In the genomic region with DNA sequence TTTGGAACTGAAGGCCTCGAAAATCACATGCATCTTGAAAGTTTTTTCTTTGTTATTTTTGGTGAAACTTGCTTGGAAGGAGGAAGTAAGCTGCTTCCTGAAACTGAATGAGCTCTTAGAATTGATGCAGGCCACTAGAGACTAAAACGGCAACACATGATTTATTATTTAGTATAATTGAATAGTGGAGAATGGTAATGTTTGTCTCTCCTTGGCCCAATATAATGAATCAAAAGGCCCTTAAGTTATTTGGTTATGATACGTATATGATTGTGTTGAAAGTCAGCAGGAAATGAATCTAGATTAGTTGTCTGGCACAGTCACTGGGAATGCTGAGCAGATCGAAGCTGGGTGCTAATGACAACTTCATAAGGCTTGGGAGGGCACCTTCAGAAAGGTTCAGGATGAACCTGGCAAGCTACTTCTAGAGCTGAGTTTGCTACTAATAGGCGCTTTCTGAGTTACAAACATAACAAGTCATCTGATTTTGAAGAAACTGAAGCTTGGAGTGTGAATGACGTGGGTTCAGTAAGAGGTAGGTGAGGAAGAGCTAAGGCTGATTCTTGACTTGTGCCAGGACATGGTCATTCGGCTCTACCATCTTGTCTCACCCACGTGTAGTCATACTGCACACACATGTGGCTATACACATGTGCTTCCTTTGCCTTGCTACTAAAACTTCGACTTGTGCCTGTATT, we compare ENCODE assay signal across 9 cellular contexts. TPM values are rescaled to one million over a fixed set of nuclear protein-coding genes. Genes with fewer than 3 reads are reported as not detected.
DNase-seq lines count a peak whose midpoint lies in the region; ATAC-seq and TF ChIP-seq lines count a peak whose summit lies in the region.
"Had no signal": no experiment of that assay in that cellular context is flagged by ENCODE, and none has a peak within 500 bp of the region (broad histone marks: within the 10 kb centered on the region; RNA-seq: fewer than 3 reads in every experiment).

No MANE protein-coding gene starts in this region.

- TSS peak; percentile 25 for BruUV-seq in Panc1 (replicated peaks; lab: Mats Ljungman, UMichigan)

- WGBS in stomach, 5 donors = 42 to 48% (median 46%) methylated on average over 9 of the region's 9 CpGs

- no peak for TF ChIP-seq POLR2A in stomach (IDR thresholded peaks at IDR 0.05)

- CTCF ChIA-PET in Panc1 (lab: Charles Lee) = interaction anchor here (0.8 kb wide), 1 partner anchor 107 kb away, joined by 3 read pairs; no protein-coding TSS in a partner anchor

- TF ChIP-seq EP300 in stomach (IDR thresholded peaks at IDR 0.05) = no peak

- H3K36me3 ChIP-seq in Panc1 (ENCODE audit: control insufficient read depth, insufficient read depth, low read length) = no peaks in the 10 kb centered on the region
- peaks cover 4 to 16% (median 13%) of the 10 kb centered on the region in 4 donors for H3K36me3 ChIP-seq in stomach

- peak overlapping the region; percentile 36 for H3K27ac ChIP-seq in HL-60 (replicated peaks)
- H3K27ac ChIP-seq in Panc1 (ENCODE audit: low read length) = no peak overlapping the region
- H3K27ac ChIP-seq in stomach = peak overlapping the region; percentile 46 to 78 (median 63)

- ATAC-seq in Panc1 (no peak), HG02588 (IDR thresholded peaks at IDR 0.05; ENCODE audit: unreplicated experiment) (no peak)

- H3K4me3 ChIP-seq in HL-60 (replicated peaks; ENCODE audit: insufficient read depth, low read length) = no peak overlapping the region
- no peak overlapping the region for H3K4me3 ChIP-seq in Panc1 (ENCODE audit: low read depth in 2 of 2, low read length in 2 of 2)
- no peak overlapping the region for H3K4me3 ChIP-seq in stomach

- H3K4me1 ChIP-seq in Panc1 (ENCODE audit: control insufficient read depth, insufficient read depth, low read length) = peaks cover 15% of the 10 kb centered on the region
- peaks cover 0 to 40% (median 17%) of the 10 kb centered on the region in 4 donors for H3K4me1 ChIP-seq in stomach

- DNase-seq in HL-60 (ENCODE audit: low read depth in 1 of 2, low spot score in 1 of 2) (peak in 1 of 2 experiments; percentile 27), Panc1 (ENCODE audit: low read depth, low spot score) (no peak), globus pallidus (ENCODE audit: low spot score) (peak; percentile 35), stomach (no peak), GM13976 (ENCODE audit: low spot score) (no peak), islet precursor cell (no peak), posterior cingulate gyrus (no peak)
- DNase-seq: activated naive CD4-positive, alpha-beta T cell had no signal

- intact Hi-C loops in Panc1 (cut with micrococcal nuclease; ENCODE audit: unreplicated experiment) = no loop called here
- intact Hi-C loops in stomach (cut with DNase I; ENCODE audit: low total_unique reads) = no loop called here
- intact Hi-C loops in posterior cingulate gyrus (cut with DNase I) = no loop called here

- H3K27me3 ChIP-seq in HL-60 (ENCODE audit: insufficient read depth, poor library complexity, severe bottlenecking) (no peaks in the 10 kb centered on the region), Panc1 (ENCODE audit: control insufficient read depth, insufficient read depth, low read length) (no peaks in the 10 kb centered on the region), stomach (no peaks in the 10 kb centered on the region)

- no peaks in the 10 kb centered on the region for H3K9me3 ChIP-seq in Panc1 (ENCODE audit: control insufficient read depth, insufficient read depth, low read depth, low read length)
- no peaks in the 10 kb centered on the region for H3K9me3 ChIP-seq in stomach

- in situ Hi-C loops in Panc1 (cut with HindIII; ENCODE audit: low pct_unique_long_range_greater_than_20kb, low sequenced_read_pairs) = loop anchor here (5.0 kb wide), 1 partner anchor 43 kb away; no protein-coding TSS in a partner anchor
- in situ Hi-C loops in GM13976 (cut with MboI; ENCODE audit: low sequenced_read_pairs, unreplicated experiment) = no loop called here

- POLR2A ChIA-PET in Panc1 (lab: Charles Lee) = interaction anchor here (0.6 kb wide), 1 partner anchor 148 kb away, joined by 3 read pairs; no protein-coding TSS in a partner anchor

- TF ChIP-seq CTCF in HL-60 (IDR thresholded peaks at IDR 0.05; ENCODE audit: insufficient read depth, low read length) (no peak), Panc1 (IDR thresholded peaks at IDR 0.05) (no peak), stomach (IDR thresholded peaks at IDR 0.05) (no peak), GM13976 (IDR thresholded peaks at IDR 0.05; ENCODE audit: borderline replicate concordance, control extremely low read depth, extremely low read depth, insufficient read depth, missing control alignments) (no peak)

RNA-seq across cellular contexts. Expression of gene SWAP70, which starts 56.2 kb away (rescaled TPM):
- total RNA-seq in Panc1 (2021; ENCODE audit: unreplicated experiment) (96.0 TPM), stomach (10 to 100 TPM; 18.2 to 39.5 (median 19.8) TPM)
- polyA plus RNA-seq in Panc1 (2012; ENCODE audit: insufficient read length) = 88.3 TPM
- polyA plus RNA-seq in stomach = 10 to 100 TPM in 2 of 3 donors, 1 to 10 TPM in 1; 5.1 to 11.0 (median 10.1) TPM
